In the genomic region with DNA sequence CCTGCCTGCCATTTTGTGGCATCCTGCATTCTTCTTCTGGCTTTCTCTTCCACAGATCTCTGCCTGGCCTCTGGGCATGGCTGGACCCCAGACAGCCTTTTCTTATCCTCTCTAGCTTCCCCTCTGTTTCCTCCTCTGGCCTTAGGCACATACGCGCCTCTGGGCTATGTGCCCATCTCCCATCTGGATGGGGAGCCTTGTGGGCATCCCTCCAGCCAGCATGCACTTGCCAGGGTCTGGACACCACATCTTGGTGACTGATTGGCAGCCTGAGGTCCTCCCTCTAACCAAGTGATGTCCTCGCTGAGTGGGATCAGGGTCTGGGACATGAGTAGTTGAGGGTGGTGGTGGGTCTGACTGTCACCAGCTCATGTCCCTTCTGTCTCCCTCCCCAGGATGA, we compare ENCODE assay signal across 14 cellular contexts. TPM values are rescaled to one million over a fixed set of nuclear protein-coding genes. Genes with fewer than 3 reads are reported as not detected.
DNase-seq lines count a peak whose midpoint lies in the region; TF ChIP-seq lines count a peak whose summit lies in the region.
"Had no signal": no experiment of that assay in that cellular context is flagged by ENCODE, and none has a peak within 500 bp of the region (broad histone marks: within the 10 kb centered on the region; RNA-seq: fewer than 3 reads in every experiment).

No MANE protein-coding gene starts in this region.

- no peak overlapping the region for H3K9ac ChIP-seq in BLaER1

- H3K9me3 Mint-ChIP-seq in HFFc6 (no peaks in the 10 kb centered on the region), endothelial cell (ENCODE audit: unreplicated experiment) (no peaks in the 10 kb centered on the region), osteocyte (ENCODE audit: unreplicated experiment) (no peaks in the 10 kb centered on the region)

- peak overlapping the region; percentile 83 for H3K27ac Mint-ChIP-seq in HFFc6
- no peak overlapping the region for H3K27ac Mint-ChIP-seq in endothelial cell (ENCODE audit: unreplicated experiment)
- peak overlapping the region; percentile 68 for H3K27ac Mint-ChIP-seq in osteocyte (ENCODE audit: unreplicated experiment)
- H3K27ac Mint-ChIP-seq: progenitor cell of endocrine pancreas had no signal

- H3K27me3 ChIP-seq in BLaER1, result no peaks in the 10 kb centered on the region

- peaks cover 58% of the 10 kb centered on the region for H3K4me1 ChIP-seq in BLaER1

- no peaks in the 10 kb centered on the region for H3K27me3 Mint-ChIP-seq in HFFc6 (ENCODE audit: insufficient read depth)
- H3K27me3 Mint-ChIP-seq in endothelial cell (ENCODE audit: unreplicated experiment), result peaks cover 5% of the 10 kb centered on the region
- no peaks in the 10 kb centered on the region for H3K27me3 Mint-ChIP-seq in osteocyte (ENCODE audit: unreplicated experiment)
- H3K27me3 Mint-ChIP-seq: progenitor cell of endocrine pancreas had no signal

- H3K36me3 ChIP-seq in BLaER1, result peaks cover 90% of the 10 kb centered on the region

- no peak overlapping the region for H3K4me3 ChIP-seq in BLaER1

- H3K9me3 ChIP-seq in BLaER1, result no peaks in the 10 kb centered on the region
- H3K9me3 ChIP-seq: Caco-2 had no signal

- TF ChIP-seq CTCF in HFFc6 (IDR thresholded peaks at IDR 0.05) (no peak), endothelial cell (IDR thresholded peaks at IDR 0.05; ENCODE audit: unreplicated experiment) (no peak), osteocyte (IDR thresholded peaks at IDR 0.05) (no peak)

- H4K20me1 ChIP-seq in BLaER1, result peaks cover 66% of the 10 kb centered on the region

- H3K27ac ChIP-seq in BLaER1, result no peak overlapping the region

- DNase-seq in HFFc6, result no peak
- DNase-seq in endothelial cell (ENCODE audit: low spot score), result no peak
- DNase-seq in osteocyte (ENCODE audit: extremely low spot score, unreplicated experiment), result no peak
- DNase-seq in HuH-7.5 (ENCODE audit: low spot score), result no peak
- no peak for DNase-seq in OCI-M1 (lab: John Stamatoyannopoulos, UW)
- DNase-seq in iPS-NIHi7 (ENCODE audit: extremely low spot score), result no peak
- DNase-seq in NCI-H187 (lab: John Stamatoyannopoulos, UW), result no peak
- DNase-seq: activated CD8-positive, alpha-beta memory T cell treated with anti-CD3 and anti-CD28 coated beads, Interleukin-2, amount 50 U/mL, for 48 hours; Caco-2; NCI-H2171 treated with DMSO at 0.1 percent for 48 hours; stimulated activated CD4-positive, alpha-beta T cell treated with anti-CD3 and anti-CD28 coated beads, Interleukin-2, amount 100 ng/mL, for 24 hours; stimulated activated naive CD4-positive, alpha-beta T cell treated with Interleukin-2 at 50 U/mL for 16 hours had no signal

- H3K4me2 ChIP-seq in BLaER1, result 0 out of 2 replicates have a peak overlapping the region, but pooled peaks have one; percentile 62

- H3K36me3 Mint-ChIP-seq in HFFc6 (ENCODE audit: low read depth) (peaks cover 47% of the 10 kb centered on the region), endothelial cell (ENCODE audit: low read depth, unreplicated experiment) (peaks cover 45% of the 10 kb centered on the region), osteocyte (ENCODE audit: unreplicated experiment) (peaks cover 18% of the 10 kb centered on the region)

- H3K4me3 Mint-ChIP-seq in HFFc6 (no peak overlapping the region), endothelial cell (ENCODE audit: unreplicated experiment) (peak overlapping the region; percentile 23), osteocyte (ENCODE audit: unreplicated experiment) (no peak overlapping the region)

- peaks cover 85% of the 10 kb centered on the region for H3K4me1 Mint-ChIP-seq in HFFc6 (ENCODE audit: low read depth)
- peaks cover 36% of the 10 kb centered on the region for H3K4me1 Mint-ChIP-seq in endothelial cell (ENCODE audit: unreplicated experiment)
- peaks cover 76% of the 10 kb centered on the region for H3K4me1 Mint-ChIP-seq in osteocyte (ENCODE audit: unreplicated experiment)

RNA-seq across cellular contexts. Expression of a gene that starts 12.8 kb away (rescaled TPM):
- 10 to 100 TPM; 23.0 to 28.3 (median 25.4) TPM for total RNA-seq in HFFc6 (2021; fragmentation: NEBNext Ultra II Directional; extraction: Animal tissue kit (Norgen Biotek cat#: 25700))
- total RNA-seq in endothelial cell (ENCODE audit: unreplicated experiment) (33.4 TPM), osteocyte (24.5 and 24.7 TPM in 2 replicates)

RNA-seq across cellular contexts. Expression of a gene that starts 29.1 kb away (rescaled TPM):
- total RNA-seq in HFFc6 (2021; fragmentation: NEBNext Ultra II Directional; extraction: Animal tissue kit (Norgen Biotek cat#: 25700)), result 10 to 100 TPM in 1 of 6 experiments, 1 to 10 TPM in 5; 4.0 to 10.7 (median 8.4) TPM
- 4.8 TPM for total RNA-seq in endothelial cell (ENCODE audit: unreplicated experiment)
- total RNA-seq in osteocyte, result 4.2 and 4.8 TPM in 2 replicates

RNA-seq across cellular contexts. Expression of a gene that starts 57.2 kb away (rescaled TPM):
- 1 to 10 TPM; 1.3 to 2.4 (median 1.9) TPM for total RNA-seq in HFFc6 (2021; fragmentation: NEBNext Ultra II Directional; extraction: Animal tissue kit (Norgen Biotek cat#: 25700))
- total RNA-seq in endothelial cell (ENCODE audit: unreplicated experiment) (6.9 TPM), osteocyte (4.6 and 5.7 TPM in 2 replicates)
